In genomic region chr3:187807086-187807862, GRCh38 we compare ENCODE assay signal across 10 cellular contexts.
DNase-seq lines count a peak whose midpoint lies in the region; ATAC-seq and TF ChIP-seq lines count a peak whose summit lies in the region.
"Had no signal": no experiment of that assay in that cellular context is flagged by ENCODE, and none has a peak within 500 bp of the region (broad histone marks: within the 10 kb centered on the region; RNA-seq: fewer than 3 reads in every experiment).

No MANE protein-coding gene starts in this region.

- H3K4me1 Mint-ChIP-seq in stimulated activated effector memory CD8-positive, alpha-beta T cell treated with anti-CD3 and anti-CD28 coated beads, Interleukin-12 subunit alpha, Interleukin-12 subunit beta, amount 100 ng/mL, for 72 hours, result peaks cover 61% of the 10 kb centered on the region

- H3K4me3 Mint-ChIP-seq in stimulated activated effector memory CD8-positive, alpha-beta T cell treated with anti-CD3 and anti-CD28 coated beads, Interleukin-12 subunit alpha, Interleukin-12 subunit beta, amount 100 ng/mL, for 72 hours, result peak overlapping the region; percentile 14

- peaks cover 3% of the 10 kb centered on the region for H3K9me3 Mint-ChIP-seq in stimulated activated effector memory CD8-positive, alpha-beta T cell treated with anti-CD3 and anti-CD28 coated beads, Interleukin-12 subunit alpha, Interleukin-12 subunit beta, amount 100 ng/mL, for 72 hours

- TF ChIP-seq CTCF in fibroblast of mammary gland (conservative IDR thresholded peaks at IDR 0.05; ENCODE audit: control insufficient read depth, insufficient read depth, low read depth, low read length), result no peak

- peak overlapping the region; percentile 96 for H3K27ac Mint-ChIP-seq in stimulated activated effector memory CD8-positive, alpha-beta T cell treated with anti-CD3 and anti-CD28 coated beads, Interleukin-12 subunit alpha, Interleukin-12 subunit beta, amount 100 ng/mL, for 72 hours

- peak; percentile 23 to 25 for DNase-seq in activated CD4-positive, alpha-beta T cell treated with anti-CD3 and anti-CD28 coated beads for 4 hours
- DNase-seq in activated CD4-positive, alpha-beta T cell treated with anti-CD3 and anti-CD28 coated beads, Interleukin-2, amount 50 U/mL, for 1 hour, result no peak
- peak; percentile 75 for DNase-seq in activated CD4-positive, alpha-beta T cell treated with anti-CD3 and anti-CD28 coated beads for 48 hours
- DNase-seq in fibroblast of mammary gland (ENCODE audit: low read depth) (peak; percentile 82), hippocampal formation (lab: John Stamatoyannopoulos, UW) (no peak), mucosa of gallbladder (ENCODE audit: low spot score) (no peak)
- DNase-seq in stimulated activated effector memory CD8-positive, alpha-beta T cell treated with anti-CD3 and anti-CD28 coated beads, Interleukin-12 subunit alpha, Interleukin-12 subunit beta, amount 100 ng/mL, for 72 hours (ENCODE audit: low spot score in 2 of 2), result peak in 1 of 2 donors; percentile 69
- DNase-seq: activated gamma-delta T cell had no signal

- ATAC-seq in stimulated activated effector memory CD8-positive, alpha-beta T cell treated with anti-CD3 and anti-CD28 coated beads, Interleukin-12 subunit alpha, Interleukin-12 subunit beta, amount 100 ng/mL, for 72 hours, result peak; percentile 92
- ATAC-seq in HG02981 (IDR thresholded peaks at IDR 0.05; ENCODE audit: unreplicated experiment), result no peak

- H3K4me3 ChIP-seq in fibroblast of mammary gland (ENCODE audit: control insufficient read depth, low read depth, low read length), result no peak overlapping the region
- H3K4me3 ChIP-seq: esophagus muscularis mucosa had no signal

- peaks cover 8% of the 10 kb centered on the region for H3K36me3 Mint-ChIP-seq in stimulated activated effector memory CD8-positive, alpha-beta T cell treated with anti-CD3 and anti-CD28 coated beads, Interleukin-12 subunit alpha, Interleukin-12 subunit beta, amount 100 ng/mL, for 72 hours

Comparison
In these comparisons a context has a peak if more than half of its experiments do, and no peak if none do; other contexts are left out.
1. DNase-seq: peak in activated CD4-positive, alpha-beta T cell treated with anti-CD3 and anti-CD28 coated beads for 4 hours (2 of 2), activated CD4-positive, alpha-beta T cell treated with anti-CD3 and anti-CD28 coated beads for 48 hours (single experiment) and fibroblast of mammary gland (single experiment); none in activated CD4-positive, alpha-beta T cell treated with anti-CD3 and anti-CD28 coated beads, Interleukin-2, amount 50 U/mL, for 1 hour (single experiment), hippocampal formation (0 of 2) and mucosa of gallbladder (single experiment).